In the genomic region with DNA sequence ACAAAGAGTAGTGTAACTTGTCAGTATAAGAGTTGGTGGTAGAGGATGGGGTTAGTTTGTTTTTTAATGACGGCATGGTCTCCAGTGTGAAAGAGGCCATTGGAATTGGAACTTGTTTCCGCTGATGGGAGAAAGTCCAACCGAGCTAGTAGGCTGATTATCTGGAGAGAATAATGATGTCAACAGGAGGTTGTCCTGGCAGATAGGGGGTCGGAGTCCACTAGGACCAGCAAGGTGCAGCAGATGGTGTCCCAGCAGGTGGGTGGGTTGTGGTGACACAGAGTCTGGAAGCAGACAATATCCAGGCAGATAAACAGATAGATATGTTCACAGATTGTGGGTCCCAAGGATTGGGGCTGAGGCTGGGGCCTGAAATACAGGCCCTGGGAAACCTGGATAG, we compare ENCODE assay signal across 1 cellular context.
TF ChIP-seq lines count a peak whose summit lies in the region.

No MANE protein-coding gene starts in this region.

TF ChIP-seq in HEK293, 187 proteins besides CTCF, POLR2A, EP300 and RAD21 (continued from another document):
- TF ChIP-seq ZIC2 (tag by site-specific recombination; IDR thresholded peaks at IDR 0.05): peak; percentile 75
